Comparison of ENCODE assay signal across 8 cellular contexts in genomic region chr20:46699651-46700359, GRCh38. TPM values are rescaled to one million over a fixed set of nuclear protein-coding genes. Genes with fewer than 3 reads are reported as not detected.
DNase-seq lines count a peak whose midpoint lies in the region; ATAC-seq and TF ChIP-seq lines count a peak whose summit lies in the region.

No MANE protein-coding gene starts in this region.

- no peak for ATAC-seq in GM18520 (IDR thresholded peaks at IDR 0.05; ENCODE audit: unreplicated experiment)

- no peak overlapping the region for H3K27ac ChIP-seq in brain microvascular endothelial cell

- no peak overlapping the region for H3K4me3 Mint-ChIP-seq in nephron

- no peaks in the 10 kb centered on the region for H3K9me3 Mint-ChIP-seq in nephron

- DNase-seq in NCI-H146 (lab: John Stamatoyannopoulos, UW) = peak; percentile 54
- DNase-seq in brain microvascular endothelial cell = peak; percentile 41
- no peak for DNase-seq in NK-92 (lab: John Stamatoyannopoulos, UW; ENCODE audit: unreplicated experiment)
- no peak for DNase-seq in G401 (ENCODE audit: low spot score)
- DNase-seq in AG08396 (ENCODE audit: low spot score) = no peak

- peak overlapping the region in 1 of 3 experiments; percentile 33 for H3K27ac Mint-ChIP-seq in nephron

- TF ChIP-seq CTCF in GM12874 (IDR thresholded peaks at IDR 0.05; ENCODE audit: insufficient read depth, low read depth, low read length) = peak; percentile 44; the same call in 1 of the 2 replicates
- TF ChIP-seq CTCF in brain microvascular endothelial cell (IDR thresholded peaks at IDR 0.05; ENCODE audit: low read depth, low read length, missing control alignments) = peak; percentile 91
- TF ChIP-seq CTCF in nephron (IDR thresholded peaks at IDR 0.05; ENCODE audit: unreplicated experiment in 3 of 3) = peak; percentile 15 to 45 (median 20)

- H3K27me3 Mint-ChIP-seq in nephron (ENCODE audit: low read depth) = no peaks in the 10 kb centered on the region

- no peaks in the 10 kb centered on the region for H3K4me1 Mint-ChIP-seq in nephron

- H3K36me3 ChIP-seq in brain microvascular endothelial cell (replicated peaks) = no peaks in the 10 kb centered on the region

- no peaks in the 10 kb centered on the region for H3K36me3 Mint-ChIP-seq in nephron (ENCODE audit: low read depth)

- in situ Hi-C loops in brain microvascular endothelial cell (cut with HindIII; ENCODE audit: low pct_ligation_motif_present, low sequenced_read_pairs) = no loop called here
- in situ Hi-C loops in G401 (cut with HindIII; ENCODE audit: low sequenced_read_pairs) = no loop called here

- no peak overlapping the region for H3K4me3 ChIP-seq in brain microvascular endothelial cell (ENCODE audit: low read depth, low read length)

- no peaks in the 10 kb centered on the region for H3K27me3 ChIP-seq in brain microvascular endothelial cell (replicated peaks)

RNA-seq across cellular contexts. Expression of gene SLC2A10, which starts 9.6 kb away (rescaled TPM):
- total RNA-seq in G401 (2014; rRNA removed; shearing (Covaris generic)) = 2.4 and 3.4 TPM in 2 replicates

RNA-seq across cellular contexts. Expression of gene TP53RK, which starts 10.6 kb away (rescaled TPM):
- 24.4 and 25.2 TPM in 2 replicates for total RNA-seq in G401 (2014; rRNA removed; shearing (Covaris generic))

RNA-seq across cellular contexts. Expression of gene SLC13A3, which starts 48.5 kb away (rescaled TPM):
- total RNA-seq in G401 (2014; rRNA removed; shearing (Covaris generic)) = not detected in 2 replicates

Comparison
In these comparisons a context has a peak if more than half of its experiments do, and no peak if none do; other contexts are left out.
1. CTCF ChIP-seq: peak in every context shown above with its lines; median percentile 91 in brain microvascular endothelial cell; 44 in GM12874; 20 in nephron.
2. DNase-seq: peak in NCI-H146 (single experiment) and brain microvascular endothelial cell (single experiment); none in NK-92 (single experiment), G401 (single experiment) and AG08396 (single experiment).